Comparison of ENCODE assay signal across 16 cellular contexts in the genomic region with DNA sequence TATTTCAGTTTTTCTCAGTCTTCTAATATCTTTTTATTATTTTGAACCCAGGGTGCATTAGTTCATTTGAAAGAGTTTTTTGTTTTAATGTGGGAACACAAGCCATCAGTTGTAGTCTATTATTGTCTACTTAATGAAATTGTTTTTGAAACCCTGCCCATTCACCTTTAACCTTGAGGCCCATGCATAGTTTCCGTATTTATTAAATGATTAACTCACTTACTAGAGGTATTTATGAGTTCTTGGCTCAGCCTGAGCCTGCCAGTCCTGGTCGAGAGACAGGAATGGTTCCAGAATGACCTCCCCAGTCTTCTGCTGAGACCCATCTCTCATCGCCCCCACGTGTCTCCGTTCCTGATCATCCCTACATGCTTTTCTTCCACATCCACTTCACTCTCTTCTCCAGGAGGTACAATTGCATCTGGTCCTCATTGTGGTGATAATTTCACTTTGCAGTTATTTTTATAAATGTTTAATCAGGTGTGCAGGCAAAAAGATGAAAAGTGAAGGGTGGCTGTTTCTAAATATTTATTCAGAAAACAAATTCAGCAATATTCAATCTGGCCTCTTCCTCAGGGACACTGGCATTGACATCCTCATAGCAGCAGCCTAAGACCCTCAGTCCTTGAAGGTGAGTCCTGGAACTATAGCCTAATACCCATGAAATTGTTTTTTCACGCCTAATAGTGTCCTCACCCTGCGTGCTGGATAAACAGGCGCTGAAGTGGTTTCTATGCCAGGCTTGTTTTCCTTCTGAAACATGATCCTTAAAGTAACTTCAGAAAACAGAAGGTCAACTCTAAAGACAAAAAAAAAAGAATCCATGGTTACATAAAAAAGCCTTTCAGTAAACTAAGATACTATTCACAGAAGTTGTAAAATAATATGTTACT.
"Had no signal": no experiment of that assay in that cellular context is flagged by ENCODE, and none has a peak within 500 bp of the region (broad histone marks: within the 10 kb centered on the region; RNA-seq: fewer than 3 reads in every experiment).

No MANE protein-coding gene starts in this region.

- H3K9me3 ChIP-seq: esophagus squamous epithelium, heart left ventricle, neutrophil, right lobe of liver, SK-N-SH had no signal

- H3K4me1 Mint-ChIP-seq: central memory CD8-positive, alpha-beta T cell had no signal

- H3K9me3 Mint-ChIP-seq: activated CD4-positive, alpha-beta T cell treated with anti-CD3 and anti-CD28 coated beads, Interleukin-2, amount 10 ng/mL, durations not matched to agents 7 days and 5 days; activated T-helper 2 cell treated with anti-CD3 and anti-CD28 coated beads, Interferon-gamma antibody, Interleukin-2, Interleukin-4, amounts not matched to agents 10 μg/mL and 5 μg/mL and 100 μg/mL, durations not matched to agents 14 hours and 24 hours and 36 hours had no signal

- H3K4me1 ChIP-seq: esophagus squamous epithelium, heart left ventricle, right lobe of liver had no signal

- H3K27ac ChIP-seq: dorsolateral prefrontal cortex, esophagus squamous epithelium, heart left ventricle, neutrophil, right lobe of liver had no signal

- H3K4me3 Mint-ChIP-seq: activated CD4-positive, alpha-beta T cell treated with anti-CD3 and anti-CD28 coated beads, Interleukin-2, amount 10 ng/mL, durations not matched to agents 7 days and 5 days; activated naive CD4-positive, alpha-beta T cell treated with anti-CD3 and anti-CD28 coated beads, Interleukin-2, amount 10 ng/mL, durations not matched to agents 7 days and 5 days; central memory CD8-positive, alpha-beta T cell; WTC11 had no signal

- H3K27me3 ChIP-seq: esophagus squamous epithelium, heart left ventricle, neutrophil, right lobe of liver had no signal

- DNase-seq: activated CD4-positive, alpha-beta T cell treated with anti-CD3 and anti-CD28 coated beads, Interleukin-2, amount 10 ng/mL, durations not matched to agents 7 days and 5 days; activated naive CD4-positive, alpha-beta T cell treated with anti-CD3 and anti-CD28 coated beads, Interleukin-2, amount 10 ng/mL, durations not matched to agents 7 days and 5 days; activated T-cell treated with anti-CD3 and anti-CD28 coated beads for 4 hours; dorsolateral prefrontal cortex; esophagus squamous epithelium; heart left ventricle; left ventricle myocardium superior; right lobe of liver; SK-N-SH; stimulated activated CD4-positive, alpha-beta T cell treated with anti-CD3 and anti-CD28 coated beads, Interleukin-12 subunit alpha, Interleukin-12 subunit beta, amount 100 ng/mL, for 4 hours; stimulated activated CD4-positive, alpha-beta T cell treated with anti-CD3 and anti-CD28 coated beads, Interleukin-2, amount 100 ng/mL, for 48 hours; stimulated activated naive CD4-positive, alpha-beta T cell treated with Interleukin-2 at 50 U/mL for 16 hours had no signal

- H3K36me3 Mint-ChIP-seq: activated naive CD4-positive, alpha-beta T cell treated with anti-CD3 and anti-CD28 coated beads, Interleukin-2, amount 10 ng/mL, durations not matched to agents 7 days and 5 days; WTC11 had no signal

- H3K27ac Mint-ChIP-seq: activated CD4-positive, alpha-beta T cell treated with anti-CD3 and anti-CD28 coated beads, Interleukin-2, amount 10 ng/mL, durations not matched to agents 7 days and 5 days; activated naive CD4-positive, alpha-beta T cell treated with anti-CD3 and anti-CD28 coated beads, Interleukin-2, amount 10 ng/mL, durations not matched to agents 7 days and 5 days; activated T-helper 2 cell treated with anti-CD3 and anti-CD28 coated beads, Interferon-gamma antibody, Interleukin-2, Interleukin-4, amounts not matched to agents 10 μg/mL and 5 μg/mL and 100 μg/mL, durations not matched to agents 14 hours and 24 hours and 36 hours; WTC11 had no signal

- ATAC-seq: heart left ventricle, left ventricle myocardium superior, right lobe of liver, WTC11 had no signal

- H3K4me3 ChIP-seq: dorsolateral prefrontal cortex, esophagus squamous epithelium, heart left ventricle, right lobe of liver had no signal

- H3K27me3 Mint-ChIP-seq: activated CD4-positive, alpha-beta T cell treated with anti-CD3 and anti-CD28 coated beads, Interleukin-2, amount 10 ng/mL, durations not matched to agents 7 days and 5 days; activated naive CD4-positive, alpha-beta T cell treated with anti-CD3 and anti-CD28 coated beads, Interleukin-2, amount 10 ng/mL, durations not matched to agents 7 days and 5 days; central memory CD8-positive, alpha-beta T cell had no signal

- H3K36me3 ChIP-seq: esophagus squamous epithelium, heart left ventricle, neutrophil, right lobe of liver had no signal
